In genomic region chr3:63193647-63194046, GRCh38 we compare ENCODE assay signal across 8 cellular contexts.
DNase-seq lines count a peak whose midpoint lies in the region; ATAC-seq and TF ChIP-seq lines count a peak whose summit lies in the region.

No MANE protein-coding gene starts in this region.

- H2AFZ ChIP-seq in hepatocyte: no peak overlapping the region

- no peak overlapping the region for H3K4me2 ChIP-seq in hepatocyte

- ATAC-seq in HG03521 (IDR thresholded peaks at IDR 0.05; ENCODE audit: unreplicated experiment): no peak

- DNase-seq in AG08396 (ENCODE audit: low spot score): peak; percentile 5
- peak; percentile 29 for DNase-seq in HS-5 (ENCODE audit: low read depth)
- DNase-seq in RPMI7951 (ENCODE audit: low read depth): peak; percentile 35
- peak; percentile 55 for DNase-seq in hepatocyte (ENCODE audit: low spot score)
- DNase-seq in T-helper 9 cell: no peak
- DNase-seq in SW 1271 (lab: John Stamatoyannopoulos, UW): no peak
- DNase-seq in stimulated activated naive CD4-positive, alpha-beta T cell (lab: John Stamatoyannopoulos, UW): no peak

- no peaks in the 10 kb centered on the region for H4K20me1 ChIP-seq in hepatocyte (ENCODE audit: insufficient read depth, poor library complexity, severe bottlenecking)

- peak; percentile 82 for TF ChIP-seq CTCF in hepatocyte (IDR thresholded peaks at IDR 0.05; ENCODE audit: poor library complexity)

- H3K9me2 ChIP-seq in hepatocyte (replicated peaks; ENCODE audit: insufficient read depth): no peaks in the 10 kb centered on the region

- H3K36me3 ChIP-seq in hepatocyte (replicated peaks; ENCODE audit: insufficient read depth, low read depth): no peaks in the 10 kb centered on the region

- H3K9me3 ChIP-seq in hepatocyte (ENCODE audit: low read depth): no peaks in the 10 kb centered on the region

- no peak overlapping the region for H3K27ac ChIP-seq in hepatocyte

- no peak overlapping the region for H3K4me3 ChIP-seq in hepatocyte

- H3K4me1 ChIP-seq in hepatocyte (ENCODE audit: insufficient read depth): no peaks in the 10 kb centered on the region

- 8% methylated on average over 3 of the region's 3 CpGs for WGBS in hepatocyte (ENCODE audit: low lambda C conversion rate, missing lambda C conversion rate)

- no peaks in the 10 kb centered on the region for H3K27me3 ChIP-seq in hepatocyte

- H3K79me2 ChIP-seq in hepatocyte: no peaks in the 10 kb centered on the region

Comparison
In these comparisons a context has a peak if more than half of its experiments do, and no peak if none do; other contexts are left out.
1. DNase-seq: peak in AG08396 (single experiment), HS-5 (single experiment), RPMI7951 (single experiment) and hepatocyte (single experiment); none in T-helper 9 cell (single experiment), SW 1271 (0 of 2) and stimulated activated naive CD4-positive, alpha-beta T cell (0 of 6).